Comparison of ENCODE assay signal across 21 cellular contexts in the genomic region with DNA sequence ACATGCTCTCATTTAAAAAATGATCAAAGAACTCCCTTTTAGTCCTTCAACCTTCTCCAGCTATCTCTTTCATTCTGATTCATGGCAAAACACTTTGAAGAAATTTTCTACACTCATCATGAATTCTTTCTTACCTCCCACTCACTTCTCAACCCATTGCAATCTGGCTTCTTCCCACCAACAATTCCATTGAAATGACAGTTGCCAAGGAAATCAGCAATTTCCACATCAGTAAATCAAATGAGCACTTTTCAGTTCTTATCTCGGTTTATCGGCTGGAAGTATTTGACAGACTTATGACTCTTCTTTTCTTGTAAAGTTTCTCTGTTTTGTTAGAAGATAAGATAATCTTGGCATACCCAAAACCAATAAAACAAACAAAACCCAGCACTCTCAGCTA.
DNase-seq lines count a peak whose midpoint lies in the region; ATAC-seq, FAIRE-seq and TF ChIP-seq lines count a peak whose summit lies in the region.
"Had no signal": no experiment of that assay in that cellular context is flagged by ENCODE, and none has a peak within 500 bp of the region (broad histone marks: within the 10 kb centered on the region; RNA-seq: fewer than 3 reads in every experiment).

No MANE protein-coding gene starts in this region.

- no peak overlapping the region for H3K4me3 ChIP-seq in BJ (ENCODE audit: low read depth, low read length)
- H3K4me3 ChIP-seq in endothelial cell of umbilical vein (replicated peaks in 1 of 3; ENCODE audit: insufficient read depth in 1 of 3, low read depth in 1 of 3, low read length in 3 of 3) = no peak overlapping the region
- H3K4me3 ChIP-seq: BLaER1 treated with 17β-estradiol and CSF1 and Interleukin-3, amounts not matched to agents 10 nM and 100 nM; gastrocnemius medialis; stomach had no signal

- no peak for TF ChIP-seq POLR2A in endothelial cell of umbilical vein (IDR thresholded peaks at IDR 0.05; ENCODE audit: low read depth, low read length)

- no peak overlapping the region for H2AFZ ChIP-seq in endothelial cell of umbilical vein (ENCODE audit: low read depth, low read length)

- no peak overlapping the region for H3K27ac ChIP-seq in endothelial cell of umbilical vein (ENCODE audit: insufficient read depth, low read depth, low read length)
- H3K27ac ChIP-seq: BLaER1 treated with 17β-estradiol and CSF1 and Interleukin-3, amounts not matched to agents 10 nM and 100 nM; gastrocnemius medialis; stomach had no signal

- peaks cover 5% of the 10 kb centered on the region for H3K9me3 Mint-ChIP-seq in activated CD4-positive, alpha-beta memory T cell treated with anti-CD3 and anti-CD28 coated beads for 36 hours
- H3K9me3 Mint-ChIP-seq: activated CD4-positive, alpha-beta T cell treated with anti-CD3 and anti-CD28 coated beads, Interleukin-2, amount 10 ng/mL, durations not matched to agents 24 days and 14 days; activated T-cell treated with anti-CD3 and anti-CD28 coated beads, Interleukin-2, amount 50 U/mL, for 4 hours; dendritic cell treated with granulocyte-macrophage colony-stimulating factor and Interleukin-4, amounts not matched to agents 40 ng/mL and 50 ng/mL, for 4 days had no signal

- no TSS peak for BruUV-seq in endothelial cell of umbilical vein (replicated peaks; lab: Mats Ljungman, UMichigan)

- H3K9me3 ChIP-seq in endothelial cell of umbilical vein (replicated peaks; ENCODE audit: control insufficient read depth, insufficient read depth, low read length) (no peaks in the 10 kb centered on the region), T-helper 17 cell (ENCODE audit: control insufficient read depth, low read length, poor library complexity, severe bottlenecking) (no peaks in the 10 kb centered on the region)
- H3K9me3 ChIP-seq: BLaER1 treated with 17β-estradiol and CSF1 and Interleukin-3, amounts not matched to agents 10 nM and 100 nM; gastrocnemius medialis; stomach had no signal

- intact Hi-C loops in endothelial cell of umbilical vein (cut with micrococcal nuclease) = no loop called here
- intact Hi-C loops in activated CD4-positive, alpha-beta memory T cell treated with anti-CD3 and anti-CD28 coated beads for 36 hours (cut with micrococcal nuclease) = no loop called here

- H3K36me3 ChIP-seq in BJ (ENCODE audit: control insufficient read depth, insufficient read depth, low read length) = no peaks in the 10 kb centered on the region
- no peaks in the 10 kb centered on the region for H3K36me3 ChIP-seq in endothelial cell of umbilical vein (ENCODE audit: control insufficient read depth in 2 of 2, extremely low read depth in 1 of 2, insufficient read depth in 2 of 2, low read length in 2 of 2)
- H3K36me3 ChIP-seq: BLaER1 treated with 17β-estradiol and CSF1 and Interleukin-3, amounts not matched to agents 10 nM and 100 nM; gastrocnemius medialis; stomach had no signal

- CTCF ChIA-PET in BJ (lab: Yijun Ruan, JAX) (interaction anchor here (0.9 to 1.8 kb wide), 2 partner anchors 15 to 29 kb away, joined by 3 read pairs; no protein-coding TSS in a partner anchor), endothelial cell of umbilical vein (lab: Charles Lee) (interaction anchor here (1.3 to 1.5 kb wide), 2 partner anchors 11 to 16 kb away, joined by 4 read pairs; no protein-coding TSS in a partner anchor)
- CTCF ChIA-PET in activated CD4-positive, alpha-beta memory T cell treated with anti-CD3 and anti-CD28 coated beads for 36 hours (lab: Charles Lee) = no interaction called here

- TF ChIP-seq CTCF in BJ (IDR thresholded peaks at IDR 0.05; ENCODE audit: insufficient read depth, low read depth, low read length) (no peak), endothelial cell of umbilical vein (IDR thresholded peaks at IDR 0.05; ENCODE audit: extremely low read depth in 1 of 2, insufficient read depth in 1 of 2, low read depth in 1 of 2, low read length in 2 of 2) (no peak), omental fat pad (IDR thresholded peaks at IDR 0.05) (no peak)

- no peaks in the 10 kb centered on the region for H3K4me1 Mint-ChIP-seq in activated CD4-positive, alpha-beta memory T cell treated with anti-CD3 and anti-CD28 coated beads for 36 hours (ENCODE audit: low read depth)
- no peaks in the 10 kb centered on the region for H3K4me1 Mint-ChIP-seq in T-helper 17 cell
- H3K4me1 Mint-ChIP-seq: activated CD4-positive, alpha-beta T cell treated with anti-CD3 and anti-CD28 coated beads, Interleukin-2, amount 10 ng/mL, durations not matched to agents 24 days and 14 days; immature natural killer cell had no signal

- H3K27me3 ChIP-seq in BJ (ENCODE audit: control insufficient read depth, insufficient read depth, low read length) (no peaks in the 10 kb centered on the region), endothelial cell of umbilical vein (ENCODE audit: control insufficient read depth in 2 of 2, insufficient read depth in 2 of 2, low read length in 2 of 2) (no peaks in the 10 kb centered on the region)
- H3K27me3 ChIP-seq: BLaER1 treated with 17β-estradiol and CSF1 and Interleukin-3, amounts not matched to agents 10 nM and 100 nM; gastrocnemius medialis; stomach had no signal

- peaks cover 3% of the 10 kb centered on the region for H3K4me1 ChIP-seq in endothelial cell of umbilical vein (ENCODE audit: control insufficient read depth, extremely low read depth, insufficient read depth, low read length)
- H3K4me1 ChIP-seq: BLaER1 treated with 17β-estradiol and CSF1 and Interleukin-3, amounts not matched to agents 10 nM and 100 nM; gastrocnemius medialis; stomach had no signal

- ATAC-seq in omental fat pad (ENCODE audit: low FRiP score) = peak; percentile 92
- ATAC-seq in HG02763 (IDR thresholded peaks at IDR 0.05; ENCODE audit: unreplicated experiment) = no peak
- no peak for ATAC-seq in T-helper 17 cell
- ATAC-seq: gastrocnemius medialis, HepG2 had no signal

- no peak for FAIRE-seq in endothelial cell of umbilical vein (lab: Jason Lieb, UNC)
- FAIRE-seq: HepG2 had no signal

- H3K4me2 ChIP-seq in endothelial cell of umbilical vein (ENCODE audit: insufficient read depth, low read length) = no peak overlapping the region
- H3K4me2 ChIP-seq: BLaER1 treated with 17β-estradiol and CSF1 and Interleukin-3, amounts not matched to agents 10 nM and 100 nM had no signal

- H4K20me1 ChIP-seq in endothelial cell of umbilical vein (replicated peaks; ENCODE audit: control insufficient read depth, extremely low read depth, insufficient read depth, low read length) = no peaks in the 10 kb centered on the region
- H4K20me1 ChIP-seq: BLaER1 treated with 17β-estradiol and CSF1 and Interleukin-3, amounts not matched to agents 10 nM and 100 nM had no signal

- no peaks in the 10 kb centered on the region for H3K27me3 Mint-ChIP-seq in activated CD4-positive, alpha-beta memory T cell treated with anti-CD3 and anti-CD28 coated beads for 36 hours
- H3K27me3 Mint-ChIP-seq in T-helper 17 cell = no peaks in the 10 kb centered on the region
- H3K27me3 Mint-ChIP-seq: activated CD4-positive, alpha-beta T cell treated with anti-CD3 and anti-CD28 coated beads, Interleukin-2, amount 10 ng/mL, durations not matched to agents 24 days and 14 days; dendritic cell treated with granulocyte-macrophage colony-stimulating factor and Interleukin-4, amounts not matched to agents 40 ng/mL and 50 ng/mL, for 4 days had no signal

- no peak overlapping the region for H3K27ac Mint-ChIP-seq in activated CD4-positive, alpha-beta memory T cell treated with anti-CD3 and anti-CD28 coated beads for 36 hours
- no peak overlapping the region for H3K27ac Mint-ChIP-seq in T-helper 17 cell
- H3K27ac Mint-ChIP-seq: activated CD4-positive, alpha-beta T cell treated with anti-CD3 and anti-CD28 coated beads, Interleukin-2, amount 10 ng/mL, durations not matched to agents 24 days and 14 days; dendritic cell treated with granulocyte-macrophage colony-stimulating factor and Interleukin-4, amounts not matched to agents 40 ng/mL and 50 ng/mL, for 4 days; immature natural killer cell; mesothelial cell of epicardium had no signal

- no peak overlapping the region for H3K4me3 Mint-ChIP-seq in activated CD4-positive, alpha-beta memory T cell treated with anti-CD3 and anti-CD28 coated beads for 36 hours
- H3K4me3 Mint-ChIP-seq in T-helper 17 cell = no peak overlapping the region
- H3K4me3 Mint-ChIP-seq: activated CD4-positive, alpha-beta T cell treated with anti-CD3 and anti-CD28 coated beads, Interleukin-2, amount 10 ng/mL, durations not matched to agents 24 days and 14 days; activated T-cell treated with anti-CD3 and anti-CD28 coated beads, Interleukin-2, amount 50 U/mL, for 4 hours; dendritic cell treated with granulocyte-macrophage colony-stimulating factor and Interleukin-4, amounts not matched to agents 40 ng/mL and 50 ng/mL, for 4 days; immature natural killer cell; mesothelial cell of epicardium had no signal

- peaks cover 2% of the 10 kb centered on the region for H3K9me1 ChIP-seq in endothelial cell of umbilical vein (replicated peaks; ENCODE audit: control insufficient read depth, extremely low read depth, insufficient read depth, low read length)

- H3K36me3 Mint-ChIP-seq in activated CD4-positive, alpha-beta memory T cell treated with anti-CD3 and anti-CD28 coated beads for 36 hours = no peaks in the 10 kb centered on the region
- no peaks in the 10 kb centered on the region for H3K36me3 Mint-ChIP-seq in T-helper 17 cell (ENCODE audit: low read depth)
- H3K36me3 Mint-ChIP-seq: immature natural killer cell, mesothelial cell of epicardium had no signal

- DNase-seq in BJ (ENCODE audit: low read depth) = peak; percentile 56
- peak; percentile 43 for DNase-seq in LHCN-M2 (ENCODE audit: low read depth)
- peak; percentile 77 for DNase-seq in endothelial cell of umbilical vein (ENCODE audit: low read depth, low spot score)
- DNase-seq in omental fat pad (ENCODE audit: low spot score) = no peak
- DNase-seq in activated CD4-positive, alpha-beta memory T cell treated with anti-CD3 and anti-CD28 coated beads for 36 hours = no peak
- DNase-seq in epidermal melanocyte (ENCODE audit: insufficient read length, low spot score) = no peak
- no peak for DNase-seq in T-helper 17 cell
- DNase-seq: activated CD4-positive, alpha-beta T cell treated with anti-CD3 and anti-CD28 coated beads, Interleukin-2, amount 10 ng/mL, durations not matched to agents 24 days and 14 days; activated T-cell treated with anti-CD3 and anti-CD28 coated beads, Interleukin-2, amount 50 U/mL, for 4 hours; gastrocnemius medialis; immature natural killer cell; NCI-H1048; SIG-M5; stimulated activated CD4-positive, alpha-beta T cell treated with anti-CD3 and anti-CD28 coated beads, Interleukin-12 subunit alpha, Interleukin-12 subunit beta, amount 100 ng/mL, for 4 hours; stomach; T1000 had no signal

- no peak overlapping the region for H3K9ac ChIP-seq in endothelial cell of umbilical vein (replicated peaks; ENCODE audit: extremely low read depth, insufficient read depth, low read length)
- H3K9ac ChIP-seq: BLaER1 treated with 17β-estradiol and CSF1 and Interleukin-3, amounts not matched to agents 10 nM and 100 nM had no signal

- POLR2A ChIA-PET in BJ (lab: Charles Lee) = no interaction called here
- POLR2A ChIA-PET in endothelial cell of umbilical vein (lab: Charles Lee) = no interaction called here
- POLR2A ChIA-PET in activated CD4-positive, alpha-beta memory T cell treated with anti-CD3 and anti-CD28 coated beads for 36 hours (lab: Charles Lee) = no interaction called here

- dilution Hi-C loops in endothelial cell of umbilical vein (cut with MboI; ENCODE audit: extremely low pct_ligation_motif_present, low sequenced_read_pairs) = no loop called here

- H3K79me2 ChIP-seq in endothelial cell of umbilical vein (ENCODE audit: control insufficient read depth, insufficient read depth, low read length) = no peaks in the 10 kb centered on the region

Comparison
In these comparisons a context has a peak if more than half of its experiments do, and no peak if none do; other contexts are left out.
1. DNase-seq: peak in BJ (single experiment), LHCN-M2 (single experiment) and endothelial cell of umbilical vein (single experiment); none in omental fat pad (single experiment), activated CD4-positive, alpha-beta memory T cell treated with anti-CD3 and anti-CD28 coated beads for 36 hours (single experiment), epidermal melanocyte (single experiment) and T-helper 17 cell (0 of 3).